ENCODE assay signal across 9 cellular contexts in genomic region chr6:26044140-26045045, GRCh38. TPM values are rescaled to one million over a fixed set of nuclear protein-coding genes. Genes with fewer than 3 reads are reported as not detected.
A peak's percentile ranks its signal among the peaks of the same experiment; 100 is the strongest.
DNase-seq lines count a peak whose midpoint lies in the region; ATAC-seq and TF ChIP-seq lines count a peak whose summit lies in the region.
"Had no signal": no experiment of that assay in that cellular context is flagged by ENCODE, and none has a peak within 500 bp of the region (broad histone marks: within the 10 kb centered on the region; RNA-seq: fewer than 3 reads in every experiment).

No MANE protein-coding gene starts in this region.

- H4K5ac ChIP-seq in H9 (ENCODE audit: insufficient read length, low read depth, low read length): no peak overlapping the region

- no peak overlapping the region for H2BK5ac ChIP-seq in H9 (ENCODE audit: insufficient read length, low read length)

- in situ Hi-C loops in G401 (cut with HindIII; ENCODE audit: low sequenced_read_pairs): no loop called here
- in situ Hi-C loops in astrocyte of the cerebellum (cut with HindIII; ENCODE audit: low sequenced_read_pairs): loop anchor here (25.0 kb wide), 1 partner anchor 1093 kb away; a partner anchor contains a TSS

- H3K9ac ChIP-seq in H9 (ENCODE audit: extremely low read depth, insufficient read length, low read length): peak overlapping the region; percentile 1

- no peak overlapping the region for H3K56ac ChIP-seq in H9 (ENCODE audit: insufficient read length, low read depth, low read length)

- peaks cover 8% of the 10 kb centered on the region for H3K23me2 ChIP-seq in H9 (ENCODE audit: insufficient read length, low read depth, low read length, poor library complexity, severe bottlenecking)

- peaks cover 19% of the 10 kb centered on the region; the same call in 1 of the 2 replicates for H3F3A ChIP-seq in PC-9 (ENCODE audit: insufficient read depth, low read depth)

- H4K91ac ChIP-seq in H9 (ENCODE audit: insufficient read length, low read depth, low read length): no peak overlapping the region

- H3K27ac ChIP-seq in H9 (ENCODE audit: insufficient read length, low read depth, low read length) (peak overlapping the region; percentile 1), PC-9 (peak overlapping the region; percentile 77), layer of hippocampus (ENCODE audit: low read depth, low read length) (peak overlapping the region; percentile 91)
- H3K27ac ChIP-seq: SK-N-MC had no signal

- no peak overlapping the region for H4K8ac ChIP-seq in H9 (replicated peaks; ENCODE audit: insufficient read length, low read depth, low read length)

- TSS peak; percentile 62 for BruUV-seq in PC-9 (replicated peaks; lab: Mats Ljungman, UMichigan)

- peak overlapping the region; percentile 64; the same call in 1 of the 2 replicates for H3K14ac ChIP-seq in H9 (ENCODE audit: insufficient read depth, low read length)

- peak; percentile 60 for DNase-seq in G401 (ENCODE audit: low spot score)
- DNase-seq in H9: no peak
- DNase-seq in PC-9: peak in 1 of 2 experiments; percentile 21
- DNase-seq in astrocyte of the cerebellum (ENCODE audit: low read depth): no peak
- peak; percentile 28 for DNase-seq in stimulated activated naive B cell treated with anti-CD40 and anti-IgM and Interleukin-4, amounts not matched to agents 10 μg/mL and 1 μg/mL and 100 μg/mL, for 72 hours
- DNase-seq in AML-193 (lab: John Stamatoyannopoulos, UW): no peak

- intact Hi-C loops in PC-9 (cut with micrococcal nuclease; ENCODE audit: unreplicated experiment): loop anchor here (1.0 kb wide), 1 partner anchor 11 kb away; no protein-coding TSS in a partner anchor

- peaks cover 28 to 34% of the 10 kb centered on the region in 2 experiments for H3K4me1 Mint-ChIP-seq in H9
- peaks cover 12 to 28% of the 10 kb centered on the region in 2 donors for H3K4me1 Mint-ChIP-seq in stimulated activated naive B cell treated with anti-CD40 and anti-IgM and Interleukin-4, amounts not matched to agents 10 μg/mL and 1 μg/mL and 100 μg/mL, for 72 hours

- no peak overlapping the region for H2BK12ac ChIP-seq in H9 (ENCODE audit: insufficient read length, low read depth, low read length)

- H3K4me3 ChIP-seq in PC-9: peak overlapping the region; percentile 59
- peak overlapping the region; percentile 44 for H3K4me3 ChIP-seq in astrocyte of the cerebellum (ENCODE audit: low read depth, low read length)
- H3K4me3 ChIP-seq: SK-N-MC had no signal

- CTCF ChIA-PET in PC-9 (lab: Charles Lee): interaction anchor here (0.7 kb wide), 1 partner anchor 59 kb away, joined by 3 read pairs; a partner anchor contains a TSS

- H2AFZ ChIP-seq in H9 (ENCODE audit: low read length): no peak overlapping the region
- peak overlapping the region; percentile 73 for H2AFZ ChIP-seq in PC-9

- H3K79me1 ChIP-seq in H9 (ENCODE audit: insufficient read depth, low read depth, low read length, poor library complexity, severe bottlenecking): no peaks in the 10 kb centered on the region

- H3K9me2 ChIP-seq in PC-9 (ENCODE audit: insufficient read depth): no peaks in the 10 kb centered on the region

- WGBS in H9 (ENCODE audit: extremely low coverage, insufficient read length, low lambda C conversion rate): no CpG with 5 or more reads among the region's 39 CpGs

- H3K4me3 Mint-ChIP-seq in H9: peak overlapping the region in 1 of 2 experiments; percentile 59; a peak in 3 of 5 replicates
- peak overlapping the region; percentile 84 to 85 for H3K4me3 Mint-ChIP-seq in stimulated activated naive B cell treated with anti-CD40 and anti-IgM and Interleukin-4, amounts not matched to agents 10 μg/mL and 1 μg/mL and 100 μg/mL, for 72 hours

- H2BK15ac ChIP-seq in H9 (ENCODE audit: low read depth, low read length): no peak overlapping the region

- H3K18ac ChIP-seq in H9 (ENCODE audit: insufficient read length, low read depth, low read length): peak overlapping the region; percentile 79

- H2AK5ac ChIP-seq in H9 (ENCODE audit: insufficient read length, low read length): no peak overlapping the region

- H3K9me3 ChIP-seq in H9 (ENCODE audit: control insufficient read depth, low read depth, low read length) (no peaks in the 10 kb centered on the region), PC-9 (ENCODE audit: insufficient read depth, low read depth) (no peaks in the 10 kb centered on the region)

- POLR2A ChIA-PET in PC-9 (lab: Charles Lee; ENCODE audit: unreplicated experiment): interaction anchor here (0.6 to 2.1 kb wide), 21 partner anchors 10 to 338 kb away, joined by 3 to 33 read pairs (median 5); partner anchors contain the start of gene BTN2A2

- H3K27me3 ChIP-seq in H9 (ENCODE audit: insufficient read depth, low read length): no peaks in the 10 kb centered on the region
- H3K27me3 ChIP-seq in PC-9 (ENCODE audit: insufficient read depth, low read depth): no peaks in the 10 kb centered on the region
- no peaks in the 10 kb centered on the region for H3K27me3 ChIP-seq in layer of hippocampus (ENCODE audit: control insufficient read depth, insufficient read depth, low read length)

- H3T11ph ChIP-seq in H9 (ENCODE audit: low read length): no peak overlapping the region

- peak; percentile 33 to 44 for ATAC-seq in stimulated activated naive B cell treated with anti-CD40 and anti-IgM and Interleukin-4, amounts not matched to agents 10 μg/mL and 1 μg/mL and 100 μg/mL, for 72 hours (replicated peaks)
- ATAC-seq in HG02970 (IDR thresholded peaks at IDR 0.05; ENCODE audit: low FRiP score, unreplicated experiment): no peak

- H3K36me3 Mint-ChIP-seq in H9 (ENCODE audit: insufficient read depth in 1 of 3, low read depth in 3 of 3): peaks cover 0 to 8% (median 2%) of the 10 kb centered on the region in 3 experiments; a peak in 2 of 7 replicates
- H3K36me3 Mint-ChIP-seq in stimulated activated naive B cell treated with anti-CD40 and anti-IgM and Interleukin-4, amounts not matched to agents 10 μg/mL and 1 μg/mL and 100 μg/mL, for 72 hours: peaks cover 0 to 4% of the 10 kb centered on the region in 2 donors

- no peaks in the 10 kb centered on the region for H3K36me3 ChIP-seq in PC-9 (ENCODE audit: low read depth)

- no peak overlapping the region for H2BK20ac ChIP-seq in H9 (ENCODE audit: low read depth, low read length, poor library complexity, severe bottlenecking)

- H3K4ac ChIP-seq in H9 (ENCODE audit: low read depth, low read length): no peak overlapping the region; the same call in 1 of the 2 replicates

- H3K9me3 Mint-ChIP-seq in H9: peaks cover 0 to 2% of the 10 kb centered on the region in 2 experiments; a peak in 2 of 5 replicates
- no peaks in the 10 kb centered on the region for H3K9me3 Mint-ChIP-seq in stimulated activated naive B cell treated with anti-CD40 and anti-IgM and Interleukin-4, amounts not matched to agents 10 μg/mL and 1 μg/mL and 100 μg/mL, for 72 hours

- H3K23ac ChIP-seq in H9 (ENCODE audit: insufficient read length, low read depth, low read length): no peak overlapping the region

- H3K27me3 Mint-ChIP-seq in H9 (ENCODE audit: low read depth): no peaks in the 10 kb centered on the region
- H3K27me3 Mint-ChIP-seq in stimulated activated naive B cell treated with anti-CD40 and anti-IgM and Interleukin-4, amounts not matched to agents 10 μg/mL and 1 μg/mL and 100 μg/mL, for 72 hours: no peaks in the 10 kb centered on the region

- H4K20me1 ChIP-seq in H9 (ENCODE audit: control insufficient read depth, insufficient read depth, insufficient read length) (no peaks in the 10 kb centered on the region), PC-9 (ENCODE audit: insufficient read depth) (no peaks in the 10 kb centered on the region)

- H3K4me2 ChIP-seq in H9 (ENCODE audit: insufficient read depth, insufficient read length, low read length) (peak overlapping the region; percentile 19), PC-9 (peak overlapping the region; percentile 82)

- peak overlapping the region in 2 of 3 experiments; percentile 31 to 97; a peak in 3 of 7 replicates for H3K27ac Mint-ChIP-seq in H9
- H3K27ac Mint-ChIP-seq in stimulated activated naive B cell treated with anti-CD40 and anti-IgM and Interleukin-4, amounts not matched to agents 10 μg/mL and 1 μg/mL and 100 μg/mL, for 72 hours: peak overlapping the region; percentile 96

- H3K4me1 ChIP-seq in H9 (ENCODE audit: insufficient read depth, low read length): no peaks in the 10 kb centered on the region; the same call in 1 of the 2 replicates
- H3K4me1 ChIP-seq in PC-9 (replicated peaks; ENCODE audit: insufficient read depth): peaks cover 21% of the 10 kb centered on the region; the same call in 1 of the 2 replicates

- H3K79me2 ChIP-seq in H9 (ENCODE audit: insufficient read depth, low read length) (no peaks in the 10 kb centered on the region), PC-9 (ENCODE audit: low read depth) (no peaks in the 10 kb centered on the region)

- H2BK120ac ChIP-seq in H9 (ENCODE audit: low read depth, low read length, poor library complexity, severe bottlenecking): no peak overlapping the region

- TF ChIP-seq CTCF in H9 (conservative IDR thresholded peaks at IDR 0.05): no peak
- TF ChIP-seq CTCF in PC-9 (conservative IDR thresholded peaks at IDR 0.05): no peak
- no peak for TF ChIP-seq CTCF in astrocyte of the cerebellum (IDR thresholded peaks at IDR 0.05; ENCODE audit: low read depth, low read length, missing control alignments)

RNA-seq across cellular contexts. Expression of gene HFE, which starts 42.8 kb away (rescaled TPM):
- total RNA-seq in G401 (2014; rRNA removed; shearing (Covaris generic)): 2.3 and 8.0 TPM in 2 replicates
- total RNA-seq in H9 (2021) (0.29 and 0.98 TPM in 2 replicates), PC-9 (2021) (33.3 and 46.0 TPM in 2 replicates)

Comparison
In these comparisons a context has a peak if more than half of its experiments do, and no peak if none do; other contexts are left out.
1. DNase-seq: peak in G401 (single experiment) and stimulated activated naive B cell treated with anti-CD40 and anti-IgM and Interleukin-4, amounts not matched to agents 10 μg/mL and 1 μg/mL and 100 μg/mL, for 72 hours (single experiment); none in H9 (single experiment), astrocyte of the cerebellum (single experiment) and AML-193 (0 of 2).
2. H3K27ac ChIP-seq: peak in every context shown above with its lines; median percentile 91 in layer of hippocampus; 77 in PC-9; 1 in H9.